ENCODE assay signal across 3 cellular contexts in genomic region chr17:17454700-17455099, GRCh38. TPM values are rescaled to one million over a fixed set of nuclear protein-coding genes. Genes with fewer than 3 reads are reported as not detected.
"Had no signal": no experiment of that assay in that cellular context is flagged by ENCODE, and none has a peak within 500 bp of the region (broad histone marks: within the 10 kb centered on the region; RNA-seq: fewer than 3 reads in every experiment).

No MANE protein-coding gene starts in this region.

RNA-seq across cellular contexts. Expression of gene RASD1, which starts 41.5 kb away (rescaled TPM):
- total RNA-seq: LHCN-M2, RPMI7951, SJCRH30 had no signal
